ENCODE assay signal across 20 cellular contexts in the genomic region with DNA sequence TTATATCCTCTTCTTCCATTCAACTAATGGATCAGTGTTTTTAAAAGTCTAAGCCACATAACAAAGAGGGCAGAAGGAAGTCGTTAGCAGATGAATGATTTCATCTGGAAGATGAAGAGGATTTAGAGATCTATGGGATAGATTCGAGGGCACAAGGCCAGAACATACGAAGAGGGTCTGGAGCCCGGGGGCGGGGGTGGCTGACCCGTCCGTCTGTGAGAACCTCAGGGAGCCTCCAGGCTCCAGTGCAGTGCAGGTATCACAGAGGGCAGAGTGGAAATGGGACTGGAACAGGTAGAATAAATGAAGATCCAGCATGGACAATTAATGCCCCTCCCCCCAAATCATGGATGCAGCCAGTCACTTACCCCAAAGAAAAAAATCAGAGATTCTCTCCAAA. TPM values are rescaled to one million over a fixed set of nuclear protein-coding genes. Genes with fewer than 3 reads are reported as not detected.
DNase-seq lines count a peak whose midpoint lies in the region; ATAC-seq and TF ChIP-seq lines count a peak whose summit lies in the region.
"Had no signal": no experiment of that assay in that cellular context is flagged by ENCODE, and none has a peak within 500 bp of the region (broad histone marks: within the 10 kb centered on the region; RNA-seq: fewer than 3 reads in every experiment).

No MANE protein-coding gene starts in this region.

- peaks cover 7% of the 10 kb centered on the region for H3K36me3 Mint-ChIP-seq in T-helper 2 cell treated with Interferon-gamma antibody and Interleukin-4, amounts not matched to agents 5 μg/mL and 100 μg/mL, for 36 hours (ENCODE audit: low read depth)
- peaks cover 17% of the 10 kb centered on the region for H3K36me3 Mint-ChIP-seq in Calu3 (ENCODE audit: insufficient read depth, unreplicated experiment)
- peaks cover 5% of the 10 kb centered on the region for H3K36me3 Mint-ChIP-seq in activated T-helper 1 cell treated with anti-CD3 and anti-CD28 coated beads, Interleukin-12 subunit alpha, Interleukin-12 subunit beta, Interleukin-2, Interleukin-4 antibody, amounts not matched to agents 30 ng/mL and 10 ng/mL and 1 ng/mL, durations not matched to agents 14 hours and 24 hours and 36 hours (ENCODE audit: low read depth)
- H3K36me3 Mint-ChIP-seq in nephron progenitor cell (ENCODE audit: low read depth), result no peaks in the 10 kb centered on the region
- H3K36me3 Mint-ChIP-seq: stimulated activated memory B cell treated with anti-CD40 and anti-IgM and Interleukin-4, amounts not matched to agents 10 μg/mL and 1 μg/mL and 100 μg/mL, for 72 hours had no signal

- H3K27me3 Mint-ChIP-seq in T-helper 2 cell treated with Interferon-gamma antibody and Interleukin-4, amounts not matched to agents 5 μg/mL and 100 μg/mL, for 36 hours (ENCODE audit: low read depth), result peaks cover 8% of the 10 kb centered on the region
- H3K27me3 Mint-ChIP-seq in Calu3 (ENCODE audit: unreplicated experiment), result no peaks in the 10 kb centered on the region
- peaks cover 21% of the 10 kb centered on the region for H3K27me3 Mint-ChIP-seq in activated T-helper 1 cell treated with anti-CD3 and anti-CD28 coated beads, Interleukin-12 subunit alpha, Interleukin-12 subunit beta, Interleukin-2, Interleukin-4 antibody, amounts not matched to agents 30 ng/mL and 10 ng/mL and 1 ng/mL, durations not matched to agents 14 hours and 24 hours and 36 hours (ENCODE audit: insufficient read depth)
- H3K27me3 Mint-ChIP-seq in nephron progenitor cell (ENCODE audit: low read depth, poor library complexity), result peaks cover 11% of the 10 kb centered on the region
- H3K27me3 Mint-ChIP-seq: stimulated activated memory B cell treated with anti-CD40 and anti-IgM and Interleukin-4, amounts not matched to agents 10 μg/mL and 1 μg/mL and 100 μg/mL, for 72 hours had no signal

- CTCF ChIA-PET in Calu3 (lab: Charles Lee), result no interaction called here

- intact Hi-C loops in Calu3 (cut with micrococcal nuclease; ENCODE audit: unreplicated experiment), result no loop called here
- intact Hi-C loops in activated T-helper 1 cell treated with anti-CD3 and anti-CD28 coated beads, Interleukin-12 subunit alpha, Interleukin-12 subunit beta, Interleukin-2, Interleukin-4 antibody, amounts not matched to agents 30 ng/mL and 10 ng/mL and 1 ng/mL, durations not matched to agents 14 hours and 24 hours and 36 hours (cut with micrococcal nuclease), result loop anchor here (1.0 to 10.0 kb wide), 4 partner anchors 147 to 520 kb away; a partner anchor contains a TSS

- peak overlapping the region; percentile 42 for H3K4me3 Mint-ChIP-seq in T-helper 2 cell treated with Interferon-gamma antibody and Interleukin-4, amounts not matched to agents 5 μg/mL and 100 μg/mL, for 36 hours
- H3K4me3 Mint-ChIP-seq in Calu3 (ENCODE audit: low read depth, unreplicated experiment) (no peak overlapping the region), nephron progenitor cell (peak overlapping the region; percentile 86)
- H3K4me3 Mint-ChIP-seq in activated T-helper 1 cell treated with anti-CD3 and anti-CD28 coated beads, Interleukin-12 subunit alpha, Interleukin-12 subunit beta, Interleukin-2, Interleukin-4 antibody, amounts not matched to agents 30 ng/mL and 10 ng/mL and 1 ng/mL, durations not matched to agents 14 hours and 24 hours and 36 hours, result peak overlapping the region; percentile 89

- no peak for DNase-seq in T-helper 2 cell treated with Interferon-gamma antibody and Interleukin-4, amounts not matched to agents 5 μg/mL and 100 μg/mL, for 36 hours (ENCODE audit: low spot score)
- no peak for DNase-seq in T-helper 2 cell
- DNase-seq in Calu3, result no peak
- DNase-seq in activated T-helper 1 cell treated with anti-CD3 and anti-CD28 coated beads, Interleukin-12 subunit alpha, Interleukin-12 subunit beta, Interleukin-2, Interleukin-4 antibody, amounts not matched to agents 30 ng/mL and 10 ng/mL and 1 ng/mL, durations not matched to agents 14 hours and 24 hours and 36 hours (ENCODE audit: low spot score), result no peak
- DNase-seq in nephron progenitor cell, result no peak
- DNase-seq in DMS 273 treated with DMSO at 0.1 percent for 48 hours (lab: John Stamatoyannopoulos, UW), result no peak
- DNase-seq: activated CD8-positive, alpha-beta T cell treated with anti-CD3 and anti-CD28 coated beads for 36 hours; activated T-cell treated with anti-CD3 and anti-CD28 coated beads for 4 hours; AML-193; effector CD4-positive, alpha-beta T cell; foreskin keratinocyte; left ventricle myocardium inferior; MG63; midbrain; NCI-H1436; NK-92 treated with Interleukin-12 subunit alpha and Interleukin-12 subunit beta, amount 100 ng/mL, for 24 hours had no signal

- H3K9me3 Mint-ChIP-seq in T-helper 2 cell treated with Interferon-gamma antibody and Interleukin-4, amounts not matched to agents 5 μg/mL and 100 μg/mL, for 36 hours, result no peaks in the 10 kb centered on the region
- H3K9me3 Mint-ChIP-seq in Calu3 (ENCODE audit: low read depth, unreplicated experiment) (no peaks in the 10 kb centered on the region), nephron progenitor cell (no peaks in the 10 kb centered on the region)
- H3K9me3 Mint-ChIP-seq in activated T-helper 1 cell treated with anti-CD3 and anti-CD28 coated beads, Interleukin-12 subunit alpha, Interleukin-12 subunit beta, Interleukin-2, Interleukin-4 antibody, amounts not matched to agents 30 ng/mL and 10 ng/mL and 1 ng/mL, durations not matched to agents 14 hours and 24 hours and 36 hours, result no peaks in the 10 kb centered on the region
- H3K9me3 Mint-ChIP-seq: activated CD8-positive, alpha-beta T cell treated with anti-CD3 and anti-CD28 coated beads for 36 hours; activated naive CD4-positive, alpha-beta T cell treated with anti-CD3 and anti-CD28 coated beads, Interleukin-2, amount 50 U/mL, for 72 hours; stimulated activated memory B cell treated with anti-CD40 and anti-IgM and Interleukin-4, amounts not matched to agents 10 μg/mL and 1 μg/mL and 100 μg/mL, for 72 hours had no signal

- peaks cover 38% of the 10 kb centered on the region for H3K4me1 Mint-ChIP-seq in T-helper 2 cell treated with Interferon-gamma antibody and Interleukin-4, amounts not matched to agents 5 μg/mL and 100 μg/mL, for 36 hours (ENCODE audit: low read depth)
- H3K4me1 Mint-ChIP-seq in Calu3 (ENCODE audit: low read depth, unreplicated experiment) (peaks cover 7% of the 10 kb centered on the region), nephron progenitor cell (peaks cover 34% of the 10 kb centered on the region)
- peaks cover 31% of the 10 kb centered on the region for H3K4me1 Mint-ChIP-seq in activated T-helper 1 cell treated with anti-CD3 and anti-CD28 coated beads, Interleukin-12 subunit alpha, Interleukin-12 subunit beta, Interleukin-2, Interleukin-4 antibody, amounts not matched to agents 30 ng/mL and 10 ng/mL and 1 ng/mL, durations not matched to agents 14 hours and 24 hours and 36 hours (ENCODE audit: low read depth)

- no peak for ATAC-seq in GM19452 (IDR thresholded peaks at IDR 0.05; ENCODE audit: unreplicated experiment)
- no peak for ATAC-seq in HG02571 (IDR thresholded peaks at IDR 0.05; ENCODE audit: unreplicated experiment)
- ATAC-seq: activated CD8-positive, alpha-beta T cell treated with anti-CD3 and anti-CD28 coated beads for 36 hours; activated naive CD4-positive, alpha-beta T cell treated with anti-CD3 and anti-CD28 coated beads, Interleukin-2, amount 50 U/mL, for 72 hours; foreskin keratinocyte; stimulated activated memory B cell treated with anti-CD40 and anti-IgM and Interleukin-4, amounts not matched to agents 10 μg/mL and 1 μg/mL and 100 μg/mL, for 72 hours had no signal

- H3K27ac Mint-ChIP-seq in T-helper 2 cell treated with Interferon-gamma antibody and Interleukin-4, amounts not matched to agents 5 μg/mL and 100 μg/mL, for 36 hours, result no peak overlapping the region
- H3K27ac Mint-ChIP-seq in Calu3 (ENCODE audit: unreplicated experiment) (peak overlapping the region; percentile 42), nephron progenitor cell (no peak overlapping the region)
- peak overlapping the region; percentile 34 for H3K27ac Mint-ChIP-seq in activated T-helper 1 cell treated with anti-CD3 and anti-CD28 coated beads, Interleukin-12 subunit alpha, Interleukin-12 subunit beta, Interleukin-2, Interleukin-4 antibody, amounts not matched to agents 30 ng/mL and 10 ng/mL and 1 ng/mL, durations not matched to agents 14 hours and 24 hours and 36 hours
- H3K27ac Mint-ChIP-seq: activated CD8-positive, alpha-beta T cell treated with anti-CD3 and anti-CD28 coated beads for 36 hours had no signal

- TF ChIP-seq CTCF in Calu3 (IDR thresholded peaks at IDR 0.05; ENCODE audit: unreplicated experiment) (no peak), nephron progenitor cell (IDR thresholded peaks at IDR 0.05) (no peak)

- BruUV-seq in Calu3 (replicated peaks; lab: Mats Ljungman, UMichigan), result no TSS peak

RNA-seq across cellular contexts. Expression of a gene that starts 1.5 kb away (rescaled TPM):
- 72.5 and 74.9 TPM in 2 replicates for total RNA-seq in Calu3 (2022)
- 228 and 239 TPM in 2 replicates for total RNA-seq in activated T-helper 1 cell treated with anti-CD3 and anti-CD28 coated beads, Interleukin-12 subunit alpha, Interleukin-12 subunit beta, Interleukin-2, Interleukin-4 antibody, amounts not matched to agents 30 ng/mL and 10 ng/mL and 1 ng/mL, durations not matched to agents 14 hours and 24 hours and 36 hours

Comparison
In these comparisons a context has a peak if more than half of its experiments do, and no peak if none do; other contexts are left out.
1. H3K27ac Mint-ChIP-seq: peak in Calu3 (single experiment) and activated T-helper 1 cell treated with anti-CD3 and anti-CD28 coated beads, Interleukin-12 subunit alpha, Interleukin-12 subunit beta, Interleukin-2, Interleukin-4 antibody, amounts not matched to agents 30 ng/mL and 10 ng/mL and 1 ng/mL, durations not matched to agents 14 hours and 24 hours and 36 hours (single experiment); none in T-helper 2 cell treated with Interferon-gamma antibody and Interleukin-4, amounts not matched to agents 5 μg/mL and 100 μg/mL, for 36 hours (single experiment) and nephron progenitor cell (single experiment).